Comparison of ENCODE assay signal across 1 cellular context in genomic region chr11:102573851-102574250, GRCh38.
TF ChIP-seq lines count a peak whose summit lies in the region.

No MANE protein-coding gene starts in this region.

TF ChIP-seq in GM12878, 131 proteins besides CTCF, POLR2A, EP300 and RAD21 (continued from another document):
- TF ChIP-seq ZBTB33 (IDR thresholded peaks at IDR 0.05) = no peak
- TF ChIP-seq SIN3A (IDR thresholded peaks at IDR 0.05; ENCODE audit: low read depth, low read length) = no peak
- TF ChIP-seq SMAD1 (IDR thresholded peaks at IDR 0.05; ENCODE audit: low read depth, partially characterized antibody) = no peak
- no peak for TF ChIP-seq POU2F2 (IDR thresholded peaks at IDR 0.05; ENCODE audit: borderline replicate concordance, low read depth, low read length)
- peak; percentile 48 for TF ChIP-seq MEF2B (IDR thresholded peaks at IDR 0.05; ENCODE audit: partially characterized antibody, poor library complexity, severe bottlenecking)
- no peak for TF ChIP-seq PBX3 (IDR thresholded peaks at IDR 0.05; ENCODE audit: insufficient replicate concordance, low read depth, low read length)
- no peak for TF ChIP-seq ZNF217 (IDR thresholded peaks at IDR 0.05)
- no peak for TF ChIP-seq TAF1 (IDR thresholded peaks at IDR 0.05; ENCODE audit: borderline replicate concordance, low read depth, low read length)
- TF ChIP-seq EZH2 (IDR thresholded peaks at IDR 0.05; ENCODE audit: borderline replicate concordance, control insufficient read depth, low read depth, low read length) = no peak
- no peak for TF ChIP-seq REST (IDR thresholded peaks at IDR 0.05; ENCODE audit: low read depth, low read length)
- TF ChIP-seq RBBP5 (conservative IDR thresholded peaks at IDR 0.05) = no peak
- no peak for TF ChIP-seq USF2 (IDR thresholded peaks at IDR 0.05; ENCODE audit: borderline replicate concordance, low read depth, low read length)
- no peak for TF ChIP-seq LARP7 (IDR thresholded peaks at IDR 0.05)
- no peak for TF ChIP-seq ESRRA (IDR thresholded peaks at IDR 0.05; ENCODE audit: low read length)
